In the genomic region with DNA sequence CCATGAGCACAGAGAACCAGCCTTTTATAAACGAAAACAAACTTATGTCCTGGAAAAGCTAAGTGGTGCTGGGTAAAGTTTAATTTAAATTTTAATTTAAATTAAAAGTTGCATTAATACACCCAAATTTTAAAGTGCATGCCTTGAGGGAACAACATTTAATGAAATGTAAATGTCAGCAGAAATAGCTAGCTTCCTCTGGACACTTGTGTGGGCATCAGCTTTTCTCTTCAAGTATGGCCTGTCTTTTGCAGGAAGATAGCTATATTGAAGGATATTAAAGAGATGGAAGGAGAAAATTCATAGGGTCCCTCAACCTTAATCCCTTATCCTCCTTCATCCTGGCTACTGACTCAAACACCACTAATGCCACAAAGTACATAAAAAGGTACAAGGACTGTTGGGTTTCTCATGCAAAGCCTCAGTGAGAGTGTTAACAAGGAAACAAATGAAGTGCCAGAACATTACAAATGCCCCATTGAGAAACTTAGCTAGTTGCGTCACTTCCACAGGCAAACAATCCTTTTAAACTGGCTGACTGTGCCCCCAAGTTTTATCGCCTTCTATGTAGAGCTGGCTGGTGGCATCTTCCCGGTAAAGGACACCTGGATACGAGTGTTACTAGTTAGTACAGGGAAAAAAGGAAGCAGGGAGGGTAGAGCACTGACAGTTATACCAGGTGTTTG, we compare ENCODE assay signal across 11 cellular contexts. TPM values are rescaled to one million over a fixed set of nuclear protein-coding genes. Genes with fewer than 3 reads are reported as not detected.
DNase-seq lines count a peak whose midpoint lies in the region; ATAC-seq and TF ChIP-seq lines count a peak whose summit lies in the region.
"Had no signal": no experiment of that assay in that cellular context is flagged by ENCODE, and none has a peak within 500 bp of the region (broad histone marks: within the 10 kb centered on the region; RNA-seq: fewer than 3 reads in every experiment).

No MANE protein-coding gene starts in this region.

- ATAC-seq in lung (ENCODE audit: insufficient read depth, low FRiP score): peak; percentile 57
- ATAC-seq in upper lobe of left lung (ENCODE audit: low FRiP score in 2 of 2): peak; percentile 58 to 77

- H3K27me3 ChIP-seq in lung (ENCODE audit: control insufficient read depth, insufficient read depth) (no peaks in the 10 kb centered on the region), upper lobe of left lung (no peaks in the 10 kb centered on the region)

- peak in 2 of 4 donors; percentile 7 to 25 for TF ChIP-seq POLR2A in upper lobe of left lung (IDR thresholded peaks at IDR 0.05)

- H3K9me3 ChIP-seq in lung (ENCODE audit: control insufficient read depth in 2 of 2, insufficient read depth in 1 of 2, low read length in 1 of 2) (no peaks in the 10 kb centered on the region), upper lobe of left lung (no peaks in the 10 kb centered on the region)

- no peaks in the 10 kb centered on the region for H3K27me3 Mint-ChIP-seq in activated CD4-positive, alpha-beta T cell treated with anti-CD3 and anti-CD28 coated beads, Interleukin-2, amount 10 ng/mL, durations not matched to agents 7 days and 5 days
- no peaks in the 10 kb centered on the region for H3K27me3 Mint-ChIP-seq in activated CD4-positive, alpha-beta memory T cell treated with anti-CD3 and anti-CD28 coated beads, Interleukin-2, amount 10 ng/mL, durations not matched to agents 7 days and 5 days
- H3K27me3 Mint-ChIP-seq in chondrocyte (ENCODE audit: low read depth): no peaks in the 10 kb centered on the region

- peaks cover 75% of the 10 kb centered on the region for H3K4me1 Mint-ChIP-seq in activated CD4-positive, alpha-beta T cell treated with anti-CD3 and anti-CD28 coated beads, Interleukin-2, amount 10 ng/mL, durations not matched to agents 7 days and 5 days
- peaks cover 63% of the 10 kb centered on the region for H3K4me1 Mint-ChIP-seq in activated CD4-positive, alpha-beta memory T cell treated with anti-CD3 and anti-CD28 coated beads, Interleukin-2, amount 10 ng/mL, durations not matched to agents 7 days and 5 days
- H3K4me1 Mint-ChIP-seq in chondrocyte (ENCODE audit: low read depth): peaks cover 35% of the 10 kb centered on the region

- H3K4me3 ChIP-seq in lung (no peak overlapping the region), upper lobe of left lung (no peak overlapping the region)

- CTCF ChIA-PET in activated CD4-positive, alpha-beta T cell treated with anti-CD3 and anti-CD28 coated beads, Interleukin-2, amount 10 ng/mL, durations not matched to agents 7 days and 5 days (lab: Charles Lee): interaction anchor here (0.6 to 4.1 kb wide), 11 partner anchors 8 to 327 kb away, joined by 3 to 15 read pairs (median 3); a partner anchor contains a TSS
- CTCF ChIA-PET in activated CD4-positive, alpha-beta memory T cell treated with anti-CD3 and anti-CD28 coated beads, Interleukin-2, amount 10 ng/mL, durations not matched to agents 7 days and 5 days (lab: Charles Lee): interaction anchor here (0.5 to 1.5 kb wide), 6 partner anchors 9 to 173 kb away, joined by 3 to 5 read pairs (median 3); no protein-coding TSS in a partner anchor

- WGBS in lung, 2 donors: 32 to 50% methylated on average over 5 of the region's 5 CpGs
- 39 to 57% methylated on average over 5 of the region's 5 CpGs for WGBS in upper lobe of left lung, 2 donors

- H3K9me3 Mint-ChIP-seq in activated CD4-positive, alpha-beta T cell treated with anti-CD3 and anti-CD28 coated beads, Interleukin-2, amount 10 ng/mL, durations not matched to agents 7 days and 5 days: no peaks in the 10 kb centered on the region
- H3K9me3 Mint-ChIP-seq in activated CD4-positive, alpha-beta memory T cell treated with anti-CD3 and anti-CD28 coated beads, Interleukin-2, amount 10 ng/mL, durations not matched to agents 7 days and 5 days: no peaks in the 10 kb centered on the region
- no peaks in the 10 kb centered on the region for H3K9me3 Mint-ChIP-seq in chondrocyte (ENCODE audit: low read depth)

- no peak for TF ChIP-seq EP300 in upper lobe of left lung (IDR thresholded peaks at IDR 0.05)

- peaks cover 59% of the 10 kb centered on the region for H3K36me3 Mint-ChIP-seq in activated CD4-positive, alpha-beta T cell treated with anti-CD3 and anti-CD28 coated beads, Interleukin-2, amount 10 ng/mL, durations not matched to agents 7 days and 5 days (ENCODE audit: low read depth)
- H3K36me3 Mint-ChIP-seq in activated CD4-positive, alpha-beta memory T cell treated with anti-CD3 and anti-CD28 coated beads, Interleukin-2, amount 10 ng/mL, durations not matched to agents 7 days and 5 days (ENCODE audit: low read depth): peaks cover 62% of the 10 kb centered on the region
- H3K36me3 Mint-ChIP-seq in chondrocyte (ENCODE audit: low read depth): peaks cover 6% of the 10 kb centered on the region

- peaks cover 0 to 5% of the 10 kb centered on the region in 2 donors for H3K36me3 ChIP-seq in lung (ENCODE audit: control insufficient read depth in 2 of 2, insufficient read depth in 2 of 2, low read length in 2 of 2)
- H3K36me3 ChIP-seq in upper lobe of left lung: peaks cover 0 to 2% (median 0%) of the 10 kb centered on the region in 4 donors

- no peak for DNase-seq in activated CD4-positive, alpha-beta T cell treated with anti-CD3 and anti-CD28 coated beads, Interleukin-2, amount 10 ng/mL, durations not matched to agents 7 days and 5 days
- DNase-seq in activated CD4-positive, alpha-beta T cell treated with anti-CD3 and anti-CD28 coated beads, Interleukin-2, amount 50 U/mL, for 1 hour: no peak
- peak in 32 of 61 donors; percentile 8 to 76 (median 34) for DNase-seq in caudate nucleus (lab: John Stamatoyannopoulos, UW)
- DNase-seq in lung (ENCODE audit: low spot score): peak; percentile 46
- peak in 1 of 2 donors; percentile 66 for DNase-seq in upper lobe of left lung
- DNase-seq in activated CD4-positive, alpha-beta memory T cell treated with anti-CD3 and anti-CD28 coated beads, Interleukin-2, amount 10 ng/mL, durations not matched to agents 7 days and 5 days: no peak
- DNase-seq in central memory CD4-positive, alpha-beta T cell: no peak
- no peak for DNase-seq in chondrocyte (ENCODE audit: low spot score)
- DNase-seq: ACHN, NCI-H1048, T-helper 2 cell had no signal

- TF ChIP-seq CTCF in lung (IDR thresholded peaks at IDR 0.05; ENCODE audit: control extremely low read depth, extremely low read depth) (no peak), upper lobe of left lung (IDR thresholded peaks at IDR 0.05) (no peak), chondrocyte (IDR thresholded peaks at IDR 0.05) (no peak)

- no peak overlapping the region for H3K4me3 Mint-ChIP-seq in activated CD4-positive, alpha-beta T cell treated with anti-CD3 and anti-CD28 coated beads, Interleukin-2, amount 10 ng/mL, durations not matched to agents 7 days and 5 days
- H3K4me3 Mint-ChIP-seq in activated CD4-positive, alpha-beta memory T cell treated with anti-CD3 and anti-CD28 coated beads, Interleukin-2, amount 10 ng/mL, durations not matched to agents 7 days and 5 days: no peak overlapping the region
- H3K4me3 Mint-ChIP-seq in chondrocyte (ENCODE audit: unreplicated experiment): no peak overlapping the region

- POLR2A ChIA-PET in activated CD4-positive, alpha-beta T cell treated with anti-CD3 and anti-CD28 coated beads, Interleukin-2, amount 10 ng/mL, durations not matched to agents 7 days and 5 days (lab: Charles Lee): no interaction called here
- POLR2A ChIA-PET in activated CD4-positive, alpha-beta memory T cell treated with anti-CD3 and anti-CD28 coated beads, Interleukin-2, amount 10 ng/mL, durations not matched to agents 7 days and 5 days (lab: Charles Lee): interaction anchor here (0.9 to 4.4 kb wide), 6 partner anchors 9 to 208 kb away, joined by 3 to 17 read pairs (median 7); a partner anchor contains a TSS

- H3K27ac ChIP-seq in caudate nucleus (ENCODE audit: low read depth, low read length) (peak overlapping the region; percentile 95), lung (ENCODE audit: low read depth in 1 of 2, low read length in 1 of 2) (peak overlapping the region in 1 of 2 donors; percentile 71), upper lobe of left lung (peak overlapping the region; percentile 46 to 72 (median 60))

- peak overlapping the region; percentile 41 for H3K27ac Mint-ChIP-seq in activated CD4-positive, alpha-beta T cell treated with anti-CD3 and anti-CD28 coated beads, Interleukin-2, amount 10 ng/mL, durations not matched to agents 7 days and 5 days
- H3K27ac Mint-ChIP-seq in activated CD4-positive, alpha-beta memory T cell treated with anti-CD3 and anti-CD28 coated beads, Interleukin-2, amount 10 ng/mL, durations not matched to agents 7 days and 5 days: no peak overlapping the region
- H3K27ac Mint-ChIP-seq in chondrocyte (ENCODE audit: unreplicated experiment): no peak overlapping the region

- H3K4me1 ChIP-seq in lung (ENCODE audit: control insufficient read depth in 2 of 2, insufficient read depth in 2 of 2, low read length in 2 of 2) (peaks cover 4 to 51% of the 10 kb centered on the region in 2 donors), upper lobe of left lung (peaks cover 52 to 65% (median 61%) of the 10 kb centered on the region in 4 donors)

RNA-seq across cellular contexts. Expression of a gene that starts 14.1 kb away (rescaled TPM):
- 10 to 100 TPM; 72.3 to 78.1 TPM for total RNA-seq in activated CD4-positive, alpha-beta T cell treated with anti-CD3 and anti-CD28 coated beads, Interleukin-2, amount 10 ng/mL, durations not matched to agents 7 days and 5 days
- total RNA-seq in lung (10 to 100 TPM; 51.5 to 59.1 TPM), upper lobe of left lung (100 to 1,000 TPM in 1 of 6 donors, 10 to 100 TPM in 5; 38.8 to 103 (median 62.7) TPM), chondrocyte (30.2 to 49.2 TPM (median 33.6 TPM) in 3 replicates)
- 10 to 100 TPM; 12.6 to 23.1 TPM for polyA plus RNA-seq in lung
- 10 to 100 TPM; 75.6 to 78.8 TPM for total RNA-seq in activated CD4-positive, alpha-beta memory T cell treated with anti-CD3 and anti-CD28 coated beads, Interleukin-2, amount 10 ng/mL, durations not matched to agents 7 days and 5 days

RNA-seq across cellular contexts. Expression of a gene that starts 34.3 kb away (rescaled TPM):
- total RNA-seq in activated CD4-positive, alpha-beta T cell treated with anti-CD3 and anti-CD28 coated beads, Interleukin-2, amount 10 ng/mL, durations not matched to agents 7 days and 5 days: 10 to 100 TPM; 26.8 to 27.8 TPM
- total RNA-seq in lung (10 to 100 TPM; 10.5 to 14.2 TPM), upper lobe of left lung (10 to 100 TPM in 5 of 6 donors, 1 to 10 TPM in 1; 2.1 to 21.8 (median 15.0) TPM), chondrocyte (4.4 to 6.0 TPM (median 5.8 TPM) in 3 replicates)
- polyA plus RNA-seq in lung: 10 to 100 TPM; 20.6 to 29.9 TPM
- total RNA-seq in activated CD4-positive, alpha-beta memory T cell treated with anti-CD3 and anti-CD28 coated beads, Interleukin-2, amount 10 ng/mL, durations not matched to agents 7 days and 5 days: 10 to 100 TPM; 25.2 to 25.7 TPM

RNA-seq across cellular contexts. Expression of a gene that starts 39.7 kb away (rescaled TPM):
- total RNA-seq in activated CD4-positive, alpha-beta T cell treated with anti-CD3 and anti-CD28 coated beads, Interleukin-2, amount 10 ng/mL, durations not matched to agents 7 days and 5 days: 100 to 1,000 TPM; 200 to 212 TPM
- total RNA-seq in lung (100 to 1,000 TPM in 1 of 2 donors, 10 to 100 TPM in 1; 46.2 to 168 TPM), upper lobe of left lung (100 to 1,000 TPM in 2 of 6 donors, 10 to 100 TPM in 4; 75.4 to 211 (median 85.8) TPM), chondrocyte (46.6 to 74.1 TPM (median 65.8 TPM) in 3 replicates)
- polyA plus RNA-seq in lung: 100 to 1,000 TPM in 1 of 2 donors, 10 to 100 TPM in 1; 73.6 to 226 TPM
- 100 to 1,000 TPM; 193 to 200 TPM for total RNA-seq in activated CD4-positive, alpha-beta memory T cell treated with anti-CD3 and anti-CD28 coated beads, Interleukin-2, amount 10 ng/mL, durations not matched to agents 7 days and 5 days

Comparison
In these comparisons a context has a peak if more than half of its experiments do, and no peak if none do; other contexts are left out.
1. DNase-seq: peak in caudate nucleus (32 of 61) and lung (single experiment); none in activated CD4-positive, alpha-beta T cell treated with anti-CD3 and anti-CD28 coated beads, Interleukin-2, amount 10 ng/mL, durations not matched to agents 7 days and 5 days (single experiment), activated CD4-positive, alpha-beta T cell treated with anti-CD3 and anti-CD28 coated beads, Interleukin-2, amount 50 U/mL, for 1 hour (single experiment), activated CD4-positive, alpha-beta memory T cell treated with anti-CD3 and anti-CD28 coated beads, Interleukin-2, amount 10 ng/mL, durations not matched to agents 7 days and 5 days (single experiment), central memory CD4-positive, alpha-beta T cell (single experiment) and chondrocyte (single experiment).